Comparison of ENCODE assay signal across 2 cellular contexts in genomic region chr2:109670556-109671411, GRCh38.
TF ChIP-seq lines count a peak whose summit lies in the region.

No MANE protein-coding gene starts in this region.

TF ChIP-seq in HepG2, 621 proteins besides CTCF, POLR2A, EP300 and RAD21 (continues in another document):
- TF ChIP-seq MTA1 (CRISPR knock-in tag; IDR thresholded peaks at IDR 0.05; ENCODE audit: borderline replicate concordance) (peak; percentile 45; the same call in 1 of the 2 replicates), TEAD3 (CRISPR knock-in tag; optimal IDR thresholded peaks at IDR 0.05; ENCODE audit: borderline replicate concordance) (peak; percentile 46), ELF3 (CRISPR knock-in tag; IDR thresholded peaks at IDR 0.05) (peak; percentile 75; the same call in 1 of the 2 replicates), THAP9 (CRISPR knock-in tag; IDR thresholded peaks at IDR 0.05; ENCODE audit: borderline replicate concordance) (0 out of 2 replicates have a peak, but pooled peaks have one; percentile 19), MAX (IDR thresholded peaks at IDR 0.05) (peak; percentile 46; the same call in 1 of the 2 replicates), IRF2 (CRISPR knock-in tag; IDR thresholded peaks at IDR 0.05) (peak; percentile 38; the same call in 1 of the 2 replicates), SMC3 (IDR thresholded peaks at IDR 0.05; ENCODE audit: low read length) (0 out of 2 replicates have a peak, but pooled peaks have one; percentile 56), HOXA7 (CRISPR knock-in tag; IDR thresholded peaks at IDR 0.05) (no peak), HNRNPLL (IDR thresholded peaks at IDR 0.05; ENCODE audit: low read depth, low read length, poor library complexity, severe bottlenecking) (peak; percentile 25), ZNF558 (CRISPR knock-in tag; IDR thresholded peaks at IDR 0.05; ENCODE audit: borderline replicate concordance) (no peak), ZNF704 (CRISPR knock-in tag; IDR thresholded peaks at IDR 0.05; ENCODE audit: borderline replicate concordance) (no peak), RARA (CRISPR knock-in tag; IDR thresholded peaks at IDR 0.05) (no peak), ZNF550 (CRISPR knock-in tag; IDR thresholded peaks at IDR 0.05; ENCODE audit: borderline replicate concordance) (0 out of 2 replicates have a peak, but pooled peaks have one; percentile 14), PATZ1 (CRISPR knock-in tag; IDR thresholded peaks at IDR 0.05) (peak; percentile 26; the same call in 1 of the 2 replicates), ZNF317 (CRISPR knock-in tag; IDR thresholded peaks at IDR 0.05) (no peak), ZBTB46 (CRISPR knock-in tag; IDR thresholded peaks at IDR 0.05; ENCODE audit: borderline replicate concordance) (0 out of 2 replicates have a peak, but pooled peaks have one; percentile 15), SP5 (CRISPR knock-in tag; IDR thresholded peaks at IDR 0.05; ENCODE audit: borderline replicate concordance, low read depth) (0 out of 2 replicates have a peak, but pooled peaks have one; percentile 12)

TF ChIP-seq in H1, 55 proteins besides CTCF, POLR2A, EP300 and RAD21:
- no peak for TF ChIP-seq KDM4A (IDR thresholded peaks at IDR 0.05; ENCODE audit: low read depth, low read length, severe bottlenecking)
